ENCODE assay signal across 22 cellular contexts in the genomic region with DNA sequence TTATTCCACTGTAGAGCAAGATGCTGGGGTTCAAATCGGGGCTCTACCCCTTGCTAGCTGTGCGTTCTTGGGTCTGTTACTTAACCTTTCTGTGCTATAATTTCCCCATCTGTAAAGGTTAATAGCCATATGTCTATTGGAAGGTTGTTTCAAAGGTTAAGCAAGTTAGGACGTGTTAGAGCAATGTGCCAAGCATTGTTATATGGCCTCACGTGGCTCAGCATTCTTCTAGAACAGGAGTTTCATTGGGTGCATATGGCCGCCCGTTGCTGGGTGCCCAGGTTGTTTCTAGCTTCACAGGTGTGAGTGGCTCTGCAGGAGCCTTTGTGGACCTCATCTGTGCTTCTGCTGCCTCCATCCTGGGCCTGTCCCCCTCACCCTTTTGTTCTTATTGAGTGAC.
"Had no signal": no experiment of that assay in that cellular context is flagged by ENCODE, and none has a peak within 500 bp of the region (broad histone marks: within the 10 kb centered on the region; RNA-seq: fewer than 3 reads in every experiment).

No MANE protein-coding gene starts in this region.

- DNase-seq: activated CD4-positive, alpha-beta memory T cell treated with anti-CD3 and anti-CD28 coated beads, Interleukin-2, amount 10 ng/mL, durations not matched to agents 7 days and 5 days; activated CD4-positive, alpha-beta T cell treated with anti-CD3 and anti-CD28 coated beads for 48 hours; activated CD4-positive, CD25-positive, alpha-beta regulatory T cell; activated naive CD4-positive, alpha-beta T cell treated with Interleukin-2 at 50 U/mL for 16 hours; activated naive CD8-positive, alpha-beta T cell treated with anti-CD3 and anti-CD28 coated beads, Interleukin-2, amount 10 ng/mL, durations not matched to agents 7 days and 5 days; activated T-cell treated with anti-CD3 and anti-CD28 coated beads, Interleukin-2, amount 50 U/mL, for 1 hour; amygdala; mesendoderm; naive thymus-derived CD4-positive, alpha-beta T cell; ovary; stimulated activated CD4-positive, alpha-beta T cell treated with anti-CD3 and anti-CD28 coated beads, Interleukin-12 subunit alpha, Interleukin-12 subunit beta, amount 100 ng/mL, for 4 hours; stimulated activated CD4-positive, alpha-beta T cell treated with anti-CD3 and anti-CD28 coated beads, Interleukin-1b, Interleukin-23, amount 100 ng/mL, for 48 hours; stimulated activated CD8-positive, alpha-beta memory T cell treated with anti-CD3 and anti-CD28 coated beads, Interleukin-4, amount 100 ng/mL, for 48 hours; stimulated activated naive CD4-positive, alpha-beta T cell treated with Interleukin-2 at 50 U/mL for 16 hours; substantia nigra; T-helper 1 cell; T-helper 9 cell; uterus had no signal

- ATAC-seq: naive thymus-derived CD4-positive, alpha-beta T cell had no signal

- H3K36me3 ChIP-seq: ovary, tibial nerve, uterus had no signal

- H3K9me3 ChIP-seq: ovary had no signal

- H3K27me3 ChIP-seq: ovary, tibial nerve, uterus had no signal

- H3K27me3 Mint-ChIP-seq: brain had no signal

- H3K4me3 ChIP-seq: coronary artery, ovary, tibial nerve, uterus had no signal

- H3K36me3 Mint-ChIP-seq: activated naive CD8-positive, alpha-beta T cell treated with anti-CD3 and anti-CD28 coated beads, Interleukin-2, amount 10 ng/mL, durations not matched to agents 7 days and 5 days had no signal

- H3K27ac Mint-ChIP-seq: activated CD4-positive, alpha-beta memory T cell treated with anti-CD3 and anti-CD28 coated beads, Interleukin-2, amount 10 ng/mL, durations not matched to agents 7 days and 5 days; activated naive CD8-positive, alpha-beta T cell treated with anti-CD3 and anti-CD28 coated beads, Interleukin-2, amount 10 ng/mL, durations not matched to agents 7 days and 5 days; activated T-helper 2 cell treated with anti-CD3 and anti-CD28 coated beads, Interferon-gamma antibody, Interleukin-2, Interleukin-4, amounts not matched to agents 10 μg/mL and 5 μg/mL and 100 μg/mL, durations not matched to agents 14 hours and 24 hours and 36 hours; naive thymus-derived CD4-positive, alpha-beta T cell had no signal

- H3K4me3 Mint-ChIP-seq: activated CD4-positive, alpha-beta memory T cell treated with anti-CD3 and anti-CD28 coated beads, Interleukin-2, amount 10 ng/mL, durations not matched to agents 7 days and 5 days; activated naive CD8-positive, alpha-beta T cell treated with anti-CD3 and anti-CD28 coated beads, Interleukin-2, amount 10 ng/mL, durations not matched to agents 7 days and 5 days; brain; naive thymus-derived CD4-positive, alpha-beta T cell had no signal

- H3K27ac ChIP-seq: coronary artery, tibial nerve, uterus had no signal

- H3K9me3 Mint-ChIP-seq: activated T-helper 2 cell treated with anti-CD3 and anti-CD28 coated beads, Interferon-gamma antibody, Interleukin-2, Interleukin-4, amounts not matched to agents 10 μg/mL and 5 μg/mL and 100 μg/mL, durations not matched to agents 14 hours and 24 hours and 36 hours had no signal

- H3K4me1 Mint-ChIP-seq: activated CD4-positive, alpha-beta memory T cell treated with anti-CD3 and anti-CD28 coated beads, Interleukin-2, amount 10 ng/mL, durations not matched to agents 7 days and 5 days; activated naive CD8-positive, alpha-beta T cell treated with anti-CD3 and anti-CD28 coated beads, Interleukin-2, amount 10 ng/mL, durations not matched to agents 7 days and 5 days; naive thymus-derived CD4-positive, alpha-beta T cell had no signal
